Comparison of ENCODE assay signal across 1 cellular context in the genomic region with DNA sequence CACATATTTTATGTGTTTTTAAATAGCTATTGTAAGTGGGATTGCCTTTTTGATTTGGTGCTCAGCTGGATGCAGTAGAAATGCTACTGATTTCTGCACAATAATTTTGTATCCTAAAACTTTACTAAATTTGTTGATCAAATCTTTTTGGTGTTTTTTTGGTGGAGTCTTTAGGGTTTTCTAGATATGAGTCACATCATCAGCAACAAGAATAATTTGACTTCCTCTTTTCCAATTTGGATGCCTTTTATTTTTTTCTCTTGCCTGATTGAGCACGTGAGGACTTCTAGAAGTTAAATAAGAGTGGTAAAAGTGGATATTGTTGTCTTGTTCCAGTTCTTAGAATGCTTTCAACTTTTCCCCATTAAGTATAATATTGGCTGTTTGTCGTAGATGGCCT.
TF ChIP-seq lines count a peak whose summit lies in the region.

No MANE protein-coding gene starts in this region.

TF ChIP-seq in GM23338, 12 proteins besides CTCF, POLR2A, EP300 and RAD21 (continued from another document):
- TF ChIP-seq, protein P1, sequence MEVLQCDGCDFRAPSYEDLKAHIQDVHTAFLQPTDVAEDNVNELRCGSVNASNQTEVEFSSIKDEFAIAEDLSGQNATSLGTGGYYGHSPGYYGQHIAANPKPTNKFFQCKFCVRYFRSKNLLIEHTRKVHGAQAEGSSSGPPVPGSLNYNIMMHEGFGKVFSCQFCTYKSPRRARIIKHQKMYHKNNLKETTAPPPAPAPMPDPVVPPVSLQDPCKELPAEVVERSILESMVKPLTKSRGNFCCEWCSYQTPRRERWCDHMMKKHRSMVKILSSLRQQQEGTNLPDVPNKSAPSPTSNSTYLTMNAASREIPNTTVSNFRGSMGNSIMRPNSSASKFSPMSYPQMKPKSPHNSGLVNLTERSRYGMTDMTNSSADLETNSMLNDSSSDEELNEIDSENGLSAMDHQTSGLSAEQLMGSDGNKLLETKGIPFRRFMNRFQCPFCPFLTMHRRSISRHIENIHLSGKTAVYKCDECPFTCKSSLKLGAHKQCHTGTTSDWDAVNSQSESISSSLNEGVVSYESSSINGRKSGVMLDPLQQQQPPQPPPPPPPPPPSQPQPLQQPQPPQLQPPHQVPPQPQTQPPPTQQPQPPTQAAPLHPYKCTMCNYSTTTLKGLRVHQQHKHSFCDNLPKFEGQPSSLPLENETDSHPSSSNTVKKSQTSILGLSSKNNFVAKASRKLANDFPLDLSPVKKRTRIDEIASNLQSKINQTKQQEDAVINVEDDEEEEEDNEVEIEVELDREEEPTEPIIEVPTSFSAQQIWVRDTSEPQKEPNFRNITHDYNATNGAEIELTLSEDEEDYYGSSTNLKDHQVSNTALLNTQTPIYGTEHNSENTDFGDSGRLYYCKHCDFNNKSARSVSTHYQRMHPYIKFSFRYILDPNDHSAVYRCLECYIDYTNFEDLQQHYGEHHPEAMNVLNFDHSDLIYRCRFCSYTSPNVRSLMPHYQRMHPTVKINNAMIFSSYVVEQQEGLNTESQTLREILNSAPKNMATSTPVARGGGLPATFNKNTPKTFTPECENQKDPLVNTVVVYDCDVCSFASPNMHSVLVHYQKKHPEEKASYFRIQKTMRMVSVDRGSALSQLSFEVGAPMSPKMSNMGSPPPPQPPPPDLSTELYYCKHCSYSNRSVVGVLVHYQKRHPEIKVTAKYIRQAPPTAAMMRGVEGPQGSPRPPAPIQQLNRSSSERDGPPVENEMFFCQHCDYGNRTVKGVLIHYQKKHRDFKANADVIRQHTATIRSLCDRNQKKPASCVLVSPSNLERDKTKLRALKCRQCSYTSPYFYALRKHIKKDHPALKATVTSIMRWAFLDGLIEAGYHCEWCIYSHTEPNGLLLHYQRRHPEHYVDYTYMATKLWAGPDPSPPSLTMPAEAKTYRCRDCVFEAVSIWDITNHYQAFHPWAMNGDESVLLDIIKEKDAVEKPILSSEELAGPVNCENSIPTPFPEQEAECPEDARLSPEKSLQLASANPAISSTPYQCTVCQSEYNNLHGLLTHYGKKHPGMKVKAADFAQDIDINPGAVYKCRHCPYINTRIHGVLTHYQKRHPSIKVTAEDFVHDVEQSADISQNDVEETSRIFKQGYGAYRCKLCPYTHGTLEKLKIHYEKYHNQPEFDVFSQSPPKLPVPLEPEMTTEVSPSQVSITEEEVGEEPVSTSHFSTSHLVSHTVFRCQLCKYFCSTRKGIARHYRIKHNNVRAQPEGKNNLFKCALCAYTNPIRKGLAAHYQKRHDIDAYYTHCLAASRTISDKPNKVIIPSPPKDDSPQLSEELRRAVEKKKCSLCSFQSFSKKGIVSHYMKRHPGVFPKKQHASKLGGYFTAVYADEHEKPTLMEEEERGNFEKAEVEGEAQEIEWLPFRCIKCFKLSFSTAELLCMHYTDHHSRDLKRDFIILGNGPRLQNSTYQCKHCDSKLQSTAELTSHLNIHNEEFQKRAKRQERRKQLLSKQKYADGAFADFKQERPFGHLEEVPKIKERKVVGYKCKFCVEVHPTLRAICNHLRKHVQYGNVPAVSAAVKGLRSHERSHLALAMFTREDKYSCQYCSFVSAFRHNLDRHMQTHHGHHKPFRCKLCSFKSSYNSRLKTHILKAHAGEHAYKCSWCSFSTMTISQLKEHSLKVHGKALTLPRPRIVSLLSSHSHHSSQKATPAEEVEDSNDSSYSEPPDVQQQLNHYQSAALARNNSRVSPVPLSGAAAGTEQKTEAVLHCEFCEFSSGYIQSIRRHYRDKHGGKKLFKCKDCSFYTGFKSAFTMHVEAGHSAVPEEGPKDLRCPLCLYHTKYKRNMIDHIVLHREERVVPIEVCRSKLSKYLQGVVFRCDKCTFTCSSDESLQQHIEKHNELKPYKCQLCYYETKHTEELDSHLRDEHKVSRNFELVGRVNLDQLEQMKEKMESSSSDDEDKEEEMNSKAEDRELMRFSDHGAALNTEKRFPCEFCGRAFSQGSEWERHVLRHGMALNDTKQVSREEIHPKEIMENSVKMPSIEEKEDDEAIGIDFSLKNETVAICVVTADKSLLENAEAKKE (CRISPR knock-in tag; IDR thresholded peaks at IDR 0.05) = no peak
- TF ChIP-seq CREB1 (CRISPR knock-in tag; IDR thresholded peaks at IDR 0.05; ENCODE audit: low read depth) (no peak), POLR2AphosphoS5 (IDR thresholded peaks at IDR 0.05; ENCODE audit: low read depth) (no peak), EZH2phosphoT487 (IDR thresholded peaks at IDR 0.05; ENCODE audit: unreplicated experiment) (no peak), NANOG (IDR thresholded peaks at IDR 0.05; ENCODE audit: borderline replicate concordance) (no peak)
